ENCODE assay signal across 1 cellular context in genomic region chr2:202377308-202377736, GRCh38.
A peak's percentile ranks its signal among the peaks of the same experiment; 100 is the strongest.
TF ChIP-seq lines count a peak whose summit lies in the region.

No MANE protein-coding gene starts in this region.

TF ChIP-seq in H1, 55 proteins besides CTCF, POLR2A, EP300 and RAD21 (continued from another document):
- TF ChIP-seq MAX (IDR thresholded peaks at IDR 0.05), result peak; percentile 39; the same call in 1 of the 2 replicates
- no peak for TF ChIP-seq E2F6 (IDR thresholded peaks at IDR 0.05)
- peak; percentile 62 for TF ChIP-seq CTBP2 (IDR thresholded peaks at IDR 0.05; ENCODE audit: borderline replicate concordance, insufficient read depth, insufficient read length, low read length)
- TF ChIP-seq TBP (IDR thresholded peaks at IDR 0.05; ENCODE audit: low read depth, low read length), result peak; percentile 40; the same call in 1 of the 2 replicates
- peak; percentile 41 for TF ChIP-seq PHF8 (conservative IDR thresholded peaks at IDR 0.05; ENCODE audit: low read depth, low read length)
- TF ChIP-seq SUZ12 (IDR thresholded peaks at IDR 0.05; ENCODE audit: low read length), result no peak
- TF ChIP-seq KDM5A (IDR thresholded peaks at IDR 0.05; ENCODE audit: low read length), result no peak
- TF ChIP-seq ASH2L (IDR thresholded peaks at IDR 0.05; ENCODE audit: low read length), result peak; percentile 87
- TF ChIP-seq GABPA (IDR thresholded peaks at IDR 0.05; ENCODE audit: borderline replicate concordance, insufficient read depth, low read length), result no peak
- peak; percentile 65 to 75; a peak in 2 of 4 replicates for TF ChIP-seq SIN3A (conservative IDR thresholded peaks at IDR 0.05 in 1 of 2, IDR thresholded peaks at IDR 0.05 in 1 of 2; ENCODE audit: low read depth in 1 of 2, low read length in 2 of 2)
